2 cellular contexts compared by ENCODE assay signal in genomic region chr2:120556908-120557307, GRCh38.
TF ChIP-seq lines count a peak whose summit lies in the region.

No MANE protein-coding gene starts in this region.

TF ChIP-seq in HCT116, 20 proteins besides CTCF, POLR2A, EP300 and RAD21 (continued from another document):
- TF ChIP-seq CEBPB (IDR thresholded peaks at IDR 0.05; ENCODE audit: low read depth) (no peak), SP1 (IDR thresholded peaks at IDR 0.05; ENCODE audit: low read depth) (no peak), SIN3A (IDR thresholded peaks at IDR 0.05; ENCODE audit: low read depth) (no peak), ZFX (IDR thresholded peaks at IDR 0.05) (no peak), ZBTB33 (IDR thresholded peaks at IDR 0.05; ENCODE audit: extremely low read depth, insufficient replicate concordance, low read length) (no peak), POLR2AphosphoS5 (IDR thresholded peaks at IDR 0.05; ENCODE audit: low read depth, low read length) (no peak)

TF ChIP-seq in K562, 482 proteins besides CTCF, POLR2A, EP300 and RAD21 (continued from another document):
- TF ChIP-seq MLLT1 (IDR thresholded peaks at IDR 0.05) (peak in 1 of 2 experiments; percentile 78; a peak in 2 of 4 replicates), PCBP1 (IDR thresholded peaks at IDR 0.05; ENCODE audit: low read depth, low read length, poor library complexity, severe bottlenecking) (no peak), ZNF146 (CRISPR knock-in tag; IDR thresholded peaks at IDR 0.05; ENCODE audit: unreplicated experiment) (no peak), KLF1 (tag; IDR thresholded peaks at IDR 0.05) (no peak), KLF6 (CRISPR knock-in tag; IDR thresholded peaks at IDR 0.05; ENCODE audit: borderline replicate concordance) (no peak), CBX3 (IDR thresholded peaks at IDR 0.05; ENCODE audit: borderline replicate concordance in 1 of 2, low read length in 2 of 2) (no peak), ZMIZ1 (IDR thresholded peaks at IDR 0.05; ENCODE audit: low read depth in 2 of 2, low read length in 2 of 2) (0 out of 4 replicates have a peak, but pooled peaks of 1 of the 2 experiments have one; percentile 60), HES1 (IDR thresholded peaks at IDR 0.05; ENCODE audit: low read depth) (no peak), ZNF197 (CRISPR knock-in tag; IDR thresholded peaks at IDR 0.05; ENCODE audit: low read depth) (no peak)
